15 cellular contexts compared by ENCODE assay signal in genomic region chr1:25137521-25138395, GRCh38.
"Had no signal": no experiment of that assay in that cellular context is flagged by ENCODE, and none has a peak within 500 bp of the region (broad histone marks: within the 10 kb centered on the region; RNA-seq: fewer than 3 reads in every experiment).

No MANE protein-coding gene starts in this region.

- H3K4me3 Mint-ChIP-seq: activated CD4-positive, alpha-beta T cell treated with anti-CD3 and anti-CD28 coated beads, Interleukin-2, amount 10 ng/mL, durations not matched to agents 7 days and 5 days; effector memory CD8-positive, alpha-beta T cell; memory B cell; naive B cell; neural crest cell had no signal

- DNase-seq: activated CD4-positive, alpha-beta T cell treated with anti-CD3 and anti-CD28 coated beads, Interleukin-2, amount 10 ng/mL, durations not matched to agents 7 days and 5 days; activated gamma-delta T cell treated with Interleukin-2 at 50 U/mL for 16 hours; effector memory CD8-positive, alpha-beta T cell; mucosa of descending colon; naive B cell; stimulated activated CD4-positive, alpha-beta T cell treated with anti-CD3 and anti-CD28 coated beads, Interleukin-2, amount 100 ng/mL, for 24 hours; stimulated activated naive CD4-positive, alpha-beta T cell treated with Interleukin-2 at 50 U/mL for 16 hours; thyroid gland had no signal

- H3K9me3 ChIP-seq: mucosa of descending colon, right atrium auricular region, thyroid gland had no signal

- H3K36me3 Mint-ChIP-seq: activated naive CD4-positive, alpha-beta T cell treated with anti-CD3 and anti-CD28 coated beads, Interleukin-2, amount 50 U/mL, for 72 hours; memory B cell; naive B cell had no signal

- ATAC-seq: activated CD4-positive, CD25-positive, alpha-beta regulatory T cell treated with anti-CD3 and anti-CD28 coated beads, Interleukin-2, amount 50 U/mL, for 24 hours; activated naive CD4-positive, alpha-beta T cell treated with anti-CD3 and anti-CD28 coated beads, Interleukin-2, amount 50 U/mL, for 72 hours; effector memory CD8-positive, alpha-beta T cell; mucosa of descending colon had no signal

- H3K27ac Mint-ChIP-seq: activated CD4-positive, alpha-beta T cell treated with anti-CD3 and anti-CD28 coated beads, Interleukin-2, amount 10 ng/mL, durations not matched to agents 7 days and 5 days; activated naive CD4-positive, alpha-beta T cell treated with anti-CD3 and anti-CD28 coated beads, Interleukin-2, amount 50 U/mL, for 72 hours; effector memory CD8-positive, alpha-beta T cell; memory B cell; progenitor cell of endocrine pancreas had no signal

- H3K4me3 ChIP-seq: hepatocyte, mucosa of descending colon, right atrium auricular region, thyroid gland had no signal
